ENCODE assay signal across 12 cellular contexts in genomic region chr22:41672780-41673509, GRCh38. TPM values are rescaled to one million over a fixed set of nuclear protein-coding genes. Genes with fewer than 3 reads are reported as not detected.
A peak's percentile ranks its signal among the peaks of the same experiment; 100 is the strongest.
DNase-seq lines count a peak whose midpoint lies in the region; ATAC-seq and TF ChIP-seq lines count a peak whose summit lies in the region.
"Had no signal": no experiment of that assay in that cellular context is flagged by ENCODE, and none has a peak within 500 bp of the region (broad histone marks: within the 10 kb centered on the region; RNA-seq: fewer than 3 reads in every experiment).

No MANE protein-coding gene starts in this region.

- H2BK12ac ChIP-seq in mesenchymal stem cell (ENCODE audit: low read length in 2 of 2) = no peak overlapping the region

- DNase-seq in CD8-positive, alpha-beta memory T cell = no peak
- DNase-seq in HT-29 (ENCODE audit: low spot score) (peak; percentile 19), mammary epithelial cell (no peak), mesenchymal stem cell (peak; percentile 31), CD1c-positive myeloid dendritic cell (ENCODE audit: extremely low spot score) (no peak), NCI-H526 treated with DMSO at 0.1 percent for 48 hours (lab: John Stamatoyannopoulos, UW) (no peak)
- DNase-seq: activated CD4-positive, CD25-positive, alpha-beta regulatory T cell; DND-41 had no signal

- H3K27me3 ChIP-seq in CD8-positive, alpha-beta memory T cell (ENCODE audit: insufficient read depth, low read length, poor library complexity, severe bottlenecking) = no peaks in the 10 kb centered on the region
- no peaks in the 10 kb centered on the region for H3K27me3 ChIP-seq in mammary epithelial cell (ENCODE audit: insufficient read depth, low read length)
- H3K27me3 ChIP-seq in mesenchymal stem cell (ENCODE audit: control insufficient read depth in 1 of 2, insufficient read depth in 1 of 2, low read length in 2 of 2) = no peaks in the 10 kb centered on the region

- no peak overlapping the region for H4K91ac ChIP-seq in mesenchymal stem cell (ENCODE audit: low read length)

- H3K4me1 Mint-ChIP-seq in CD8-positive, alpha-beta memory T cell = peaks cover 12 to 28% (median 26%) of the 10 kb centered on the region in 3 donors
- H3K4me1 Mint-ChIP-seq: nephron had no signal

- TF ChIP-seq CTCF in mammary epithelial cell (conservative IDR thresholded peaks at IDR 0.05 in 1 of 2, IDR thresholded peaks at IDR 0.05 in 1 of 2; ENCODE audit: extremely low read depth in 1 of 2, insufficient read depth in 1 of 2, low read depth in 1 of 2, low read length in 2 of 2) = peak; percentile 78 to 80

- H3K9ac ChIP-seq in mammary epithelial cell (ENCODE audit: insufficient read depth, low read length) (no peak overlapping the region), mesenchymal stem cell (ENCODE audit: low read length) (no peak overlapping the region)

- peaks cover 4 to 52% (median 10%) of the 10 kb centered on the region in 3 donors for H3K36me3 Mint-ChIP-seq in CD8-positive, alpha-beta memory T cell

- H3K4me3 ChIP-seq in CD8-positive, alpha-beta memory T cell (ENCODE audit: low read length) = no peak overlapping the region
- H3K4me3 ChIP-seq in mammary epithelial cell (replicated peaks in 1 of 3; ENCODE audit: insufficient read depth in 1 of 3, low read depth in 2 of 3, low read length in 3 of 3) = no peak overlapping the region
- no peak overlapping the region for H3K4me3 ChIP-seq in mesenchymal stem cell (ENCODE audit: insufficient read depth in 1 of 2, low read depth in 1 of 2, low read length in 2 of 2)

- H3K4me2 ChIP-seq in mammary epithelial cell (ENCODE audit: insufficient read depth, low read depth, low read length) (no peak overlapping the region), mesenchymal stem cell (ENCODE audit: low read length, poor library complexity, severe bottlenecking) (no peak overlapping the region)

- dilution Hi-C loops in mammary epithelial cell (cut with HindIII; ENCODE audit: low sequenced_read_pairs) = no loop called here

- H3K79me2 ChIP-seq in mammary epithelial cell (ENCODE audit: insufficient read depth, low read length) = peaks cover 56% of the 10 kb centered on the region

- H2BK120ac ChIP-seq in mesenchymal stem cell (ENCODE audit: low read depth, low read length) = no peak overlapping the region

- no peaks in the 10 kb centered on the region for H3K27me3 Mint-ChIP-seq in CD8-positive, alpha-beta memory T cell

- H3K27ac ChIP-seq in CD8-positive, alpha-beta memory T cell (ENCODE audit: low read depth, low read length) = peak overlapping the region; percentile 16
- H3K27ac ChIP-seq in mammary epithelial cell (ENCODE audit: insufficient read depth, low read depth, low read length) (no peak overlapping the region), mesenchymal stem cell (ENCODE audit: low read length, poor library complexity, severe bottlenecking) (no peak overlapping the region)

- peak overlapping the region in 4 of 8 donors; percentile 22 to 72 (median 63) for H3K27ac Mint-ChIP-seq in CD8-positive, alpha-beta memory T cell
- H3K27ac Mint-ChIP-seq: nephron had no signal

- intact Hi-C loops in mammary epithelial cell (cut with micrococcal nuclease) = no loop called here

- no peak overlapping the region for H2AK5ac ChIP-seq in mesenchymal stem cell (ENCODE audit: low read length, severe bottlenecking)

- peak overlapping the region in 1 of 7 donors; percentile 32 for H3K4me3 Mint-ChIP-seq in CD8-positive, alpha-beta memory T cell
- H3K4me3 Mint-ChIP-seq: nephron had no signal

- H4K8ac ChIP-seq in mesenchymal stem cell (ENCODE audit: low read length) = no peak overlapping the region

- H3K14ac ChIP-seq in mesenchymal stem cell (ENCODE audit: low read length in 2 of 2) = no peak overlapping the region

- ATAC-seq in HG03045 (IDR thresholded peaks at IDR 0.05; ENCODE audit: unreplicated experiment) (no peak), HG03095 (IDR thresholded peaks at IDR 0.05; ENCODE audit: unreplicated experiment) (no peak)

- POLR2A ChIA-PET in CD8-positive, alpha-beta memory T cell (lab: Charles Lee) = no interaction called here

- H3K79me1 ChIP-seq in mesenchymal stem cell (replicated peaks; ENCODE audit: low read length, poor library complexity, severe bottlenecking) = peaks cover 14% of the 10 kb centered on the region

- no peak overlapping the region for H2AFZ ChIP-seq in mammary epithelial cell (ENCODE audit: low read depth, low read length)
- H2AFZ ChIP-seq in mesenchymal stem cell (ENCODE audit: low read depth, low read length) = no peak overlapping the region

- no peaks in the 10 kb centered on the region for H3K4me1 ChIP-seq in CD8-positive, alpha-beta memory T cell (ENCODE audit: insufficient read depth, low read length)
- peaks cover 9% of the 10 kb centered on the region for H3K4me1 ChIP-seq in mammary epithelial cell (ENCODE audit: insufficient read depth, low read length)
- peaks cover 6% of the 10 kb centered on the region for H3K4me1 ChIP-seq in mesenchymal stem cell (ENCODE audit: control insufficient read depth, insufficient read depth, low read depth, low read length)

- H4K20me1 ChIP-seq in mammary epithelial cell (ENCODE audit: insufficient read depth, low read length) = peaks cover 2% of the 10 kb centered on the region

- 23% methylated on average over 6 of the region's 6 CpGs for WGBS in mammary epithelial cell (ENCODE audit: low coverage, missing lambda C conversion rate)
- WGBS in mesenchymal stem cell = 76% methylated on average over 6 of the region's 6 CpGs

- no peak overlapping the region for H3K23ac ChIP-seq in mesenchymal stem cell (ENCODE audit: low read length in 2 of 2)

- H3K36me3 ChIP-seq in CD8-positive, alpha-beta memory T cell (ENCODE audit: insufficient read depth, low read length) = peaks cover 10% of the 10 kb centered on the region
- H3K36me3 ChIP-seq in mammary epithelial cell (ENCODE audit: insufficient read depth, low read length) (peaks cover 7% of the 10 kb centered on the region), mesenchymal stem cell (ENCODE audit: control insufficient read depth in 1 of 2, insufficient read depth in 2 of 2, low read depth in 1 of 2, low read length in 2 of 2) (peaks cover 19 to 50% of the 10 kb centered on the region in 2 experiments)

- no peak overlapping the region for H2BK15ac ChIP-seq in mesenchymal stem cell (ENCODE audit: low read depth, poor library complexity, severe bottlenecking)

- no TSS peak for BruUV-seq in mammary epithelial cell (replicated peaks; lab: Mats Ljungman, UMichigan)

- H3K9me3 Mint-ChIP-seq in CD8-positive, alpha-beta memory T cell = no peaks in the 10 kb centered on the region
- H3K9me3 Mint-ChIP-seq: nephron had no signal

- H3K9me3 ChIP-seq in CD8-positive, alpha-beta memory T cell (ENCODE audit: low read length) = no peaks in the 10 kb centered on the region
- no peaks in the 10 kb centered on the region for H3K9me3 ChIP-seq in mammary epithelial cell (replicated peaks; ENCODE audit: insufficient read depth, low read length)
- no peaks in the 10 kb centered on the region for H3K9me3 ChIP-seq in mesenchymal stem cell (ENCODE audit: control insufficient read depth, low read length)

- no peak overlapping the region for H2BK5ac ChIP-seq in mesenchymal stem cell (ENCODE audit: low read depth, low read length, poor library complexity, severe bottlenecking)

- CTCF ChIA-PET in CD8-positive, alpha-beta memory T cell (lab: Charles Lee) = interaction anchor here (0.9 kb wide), 1 partner anchor 24 kb away, joined by 3 read pairs; no protein-coding TSS in a partner anchor
- CTCF ChIA-PET in mammary epithelial cell (lab: Charles Lee; ENCODE audit: low non-redundant PET) = no interaction called here

- in situ Hi-C loops in mammary epithelial cell (cut with MboI; ENCODE audit: low sequenced_read_pairs in 2 of 2) = no loop called here

- H3K4ac ChIP-seq in mesenchymal stem cell (ENCODE audit: low read depth in 1 of 2, low read length in 2 of 2) = no peak overlapping the region

- H3K18ac ChIP-seq in mesenchymal stem cell (ENCODE audit: low read depth in 1 of 2, low read length in 2 of 2) = no peak overlapping the region

RNA-seq across cellular contexts. Expression of gene SNU13, which starts 15.7 kb away (rescaled TPM):
- 100 to 1,000 TPM; 315 to 324 TPM for total RNA-seq in CD8-positive, alpha-beta memory T cell
- 270 TPM for polyA plus RNA-seq in CD8-positive, alpha-beta memory T cell
- total RNA-seq in HT-29 (2014; rRNA removed; shearing (Covaris generic)) = 104 and 118 TPM in 2 replicates
- 100 to 1,000 TPM in 1 of 2 donors, 10 to 100 TPM in 1; 73.0 to 187 TPM for total RNA-seq in mammary epithelial cell
- 265 TPM for polyA plus RNA-seq in mammary epithelial cell
- 125 TPM for polyA minus RNA-seq in mammary epithelial cell
- 122 TPM for polyA plus RNA-seq in mesenchymal stem cell (2013, experiment 1 of 2)
- 130 TPM for polyA plus RNA-seq in mesenchymal stem cell (2013, experiment 2 of 2)

RNA-seq across cellular contexts. Expression of gene MEI1, which starts 26.4 kb away (rescaled TPM):
- 10 to 100 TPM; 33.9 to 36.3 TPM for total RNA-seq in CD8-positive, alpha-beta memory T cell
- 150 TPM for polyA plus RNA-seq in CD8-positive, alpha-beta memory T cell
- not detected in 2 replicates for total RNA-seq in HT-29 (2014; rRNA removed; shearing (Covaris generic))
- total RNA-seq in mammary epithelial cell = under 1 TPM in 1 of 2 donors, not detected in 1; 0.33 TPM
- polyA plus RNA-seq in mammary epithelial cell = 0.07 TPM
- not detected for polyA minus RNA-seq in mammary epithelial cell
- polyA plus RNA-seq in mesenchymal stem cell (2013, experiment 1 of 2) = 0.50 TPM
- 0.27 TPM for polyA plus RNA-seq in mesenchymal stem cell (2013, experiment 2 of 2)
- total RNA-seq: M059J had no signal

RNA-seq across cellular contexts. Expression of gene XRCC6, which starts 51.9 kb away (rescaled TPM):
- 100 to 1,000 TPM; 447 to 453 TPM for total RNA-seq in CD8-positive, alpha-beta memory T cell
- 456 TPM for polyA plus RNA-seq in CD8-positive, alpha-beta memory T cell
- 212 and 262 TPM in 2 replicates for total RNA-seq in HT-29 (2014; rRNA removed; shearing (Covaris generic))
- 100 to 1,000 TPM; 223 to 263 TPM for total RNA-seq in mammary epithelial cell
- polyA plus RNA-seq in mammary epithelial cell = 191 TPM
- polyA minus RNA-seq in mammary epithelial cell = 333 TPM
- 156 TPM for polyA plus RNA-seq in mesenchymal stem cell (2013, experiment 1 of 2)
- 159 TPM for polyA plus RNA-seq in mesenchymal stem cell (2013, experiment 2 of 2)

RNA-seq across cellular contexts. Expression of gene DESI1, which starts 52.1 kb away (rescaled TPM):
- total RNA-seq in CD8-positive, alpha-beta memory T cell = 10 to 100 TPM; 84.2 to 86.9 TPM
- polyA plus RNA-seq in CD8-positive, alpha-beta memory T cell = 12.5 TPM
- total RNA-seq in HT-29 (2014; rRNA removed; shearing (Covaris generic)) = 19.5 and 20.9 TPM in 2 replicates
- 10 to 100 TPM; 40.2 to 66.8 TPM for total RNA-seq in mammary epithelial cell
- polyA plus RNA-seq in mammary epithelial cell = 38.1 TPM
- 50.3 TPM for polyA minus RNA-seq in mammary epithelial cell
- 26.3 TPM for polyA plus RNA-seq in mesenchymal stem cell (2013, experiment 1 of 2)
- 26.7 TPM for polyA plus RNA-seq in mesenchymal stem cell (2013, experiment 2 of 2)

Comparison
In these comparisons a context has a peak if more than half of its experiments do, and no peak if none do; other contexts are left out.
1. DNase-seq: peak in HT-29 (single experiment) and mesenchymal stem cell (single experiment); none in CD8-positive, alpha-beta memory T cell (0 of 5), mammary epithelial cell (single experiment), CD1c-positive myeloid dendritic cell (single experiment) and NCI-H526 treated with DMSO at 0.1 percent for 48 hours (single experiment).
2. RNA of gene MEI1, which starts 26.4 kb away (total RNA-seq): 33.9 to 36.3 TPM in CD8-positive, alpha-beta memory T cell; 0.33 TPM in mammary epithelial cell and not detected in HT-29; every median in the first group is over 10 times any median in the second.